ENCODE assay signal across 10 cellular contexts in the genomic region with DNA sequence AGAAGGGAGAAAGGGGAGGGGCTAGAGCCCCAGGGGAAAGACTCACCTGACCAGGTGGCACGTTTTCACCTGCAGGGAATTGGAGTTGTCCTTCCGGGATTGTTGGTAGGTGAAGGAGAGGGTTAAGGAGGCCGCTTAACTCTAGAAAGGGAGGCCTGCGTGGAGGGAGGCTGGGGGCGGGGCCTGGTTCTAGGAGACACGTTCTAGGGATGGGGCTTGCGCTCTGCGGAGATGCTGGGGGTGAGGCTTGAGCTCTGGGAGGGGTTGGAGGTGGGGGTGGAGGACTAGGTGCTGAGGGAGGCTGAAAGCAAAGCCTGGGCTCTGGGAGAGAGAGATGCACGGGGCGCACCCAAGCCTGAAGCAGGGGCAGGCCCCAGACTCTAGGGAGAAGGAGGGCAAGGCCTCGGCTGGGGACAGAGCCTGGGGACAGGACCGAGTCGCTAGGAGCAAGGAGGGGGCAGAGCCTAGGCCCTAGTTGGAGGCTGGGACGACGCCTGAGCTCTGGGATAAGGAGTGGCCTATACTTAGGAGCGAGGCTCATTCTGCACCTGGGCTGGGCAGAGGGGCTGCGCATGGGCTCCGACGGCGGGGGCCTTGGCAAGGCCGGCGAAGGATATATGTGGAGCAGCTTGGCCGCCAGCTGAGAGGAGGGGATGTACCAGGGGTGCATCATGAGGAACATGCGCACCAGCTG. TPM values are rescaled to one million over a fixed set of nuclear protein-coding genes. Genes with fewer than 3 reads are reported as not detected.
A peak's percentile ranks its signal among the peaks of the same experiment; 100 is the strongest.
DNase-seq lines count a peak whose midpoint lies in the region; ATAC-seq and TF ChIP-seq lines count a peak whose summit lies in the region.
"Had no signal": no experiment of that assay in that cellular context is flagged by ENCODE, and none has a peak within 500 bp of the region (broad histone marks: within the 10 kb centered on the region; RNA-seq: fewer than 3 reads in every experiment).

No MANE protein-coding gene starts in this region.

- CTCF ChIA-PET in Caco-2 (lab: Charles Lee): interaction anchor here (0.6 to 2.4 kb wide), 5 partner anchors 37 to 69 kb away, joined by 4 to 11 read pairs (median 5); partner anchors contain the start of genes MEN1 and SF1

- peaks cover 4% of the 10 kb centered on the region; the same call in 1 of the 2 replicates for H3F3A ChIP-seq in MM.1S (ENCODE audit: insufficient read depth, low read length)

- H3K79me2 ChIP-seq in MM.1S (ENCODE audit: low read length) (no peaks in the 10 kb centered on the region), Karpas-422 (ENCODE audit: low read length) (no peaks in the 10 kb centered on the region)

- H3K4me3 ChIP-seq in Caco-2 (ENCODE audit: low read depth, low read length) (peak overlapping the region; percentile 59), MM.1S (ENCODE audit: low read length) (no peak overlapping the region), endodermal cell (ENCODE audit: low read length) (no peak overlapping the region), neutrophil (ENCODE audit: low read depth in 1 of 2, low read length in 1 of 2) (peak overlapping the region; percentile 98), Karpas-422 (ENCODE audit: low read length) (no peak overlapping the region)

- H3K36me3 Mint-ChIP-seq in Caco-2 (ENCODE audit: insufficient read depth, unreplicated experiment) (peaks cover 12% of the 10 kb centered on the region), endodermal cell (ENCODE audit: low read depth) (no peaks in the 10 kb centered on the region)

- H3K27me3 ChIP-seq in Caco-2 (replicated peaks; ENCODE audit: control insufficient read depth, insufficient read depth, low read length): no peaks in the 10 kb centered on the region
- H3K27me3 ChIP-seq in MM.1S (replicated peaks; ENCODE audit: insufficient read depth, low read length): peaks cover 93% of the 10 kb centered on the region
- H3K27me3 ChIP-seq in endodermal cell (ENCODE audit: control insufficient read depth, insufficient read depth, low read length, poor library complexity, severe bottlenecking): peaks cover 69% of the 10 kb centered on the region
- no peaks in the 10 kb centered on the region for H3K27me3 ChIP-seq in neutrophil
- H3K27me3 ChIP-seq in Karpas-422 (ENCODE audit: low read length): no peaks in the 10 kb centered on the region; the same call in 1 of the 2 replicates

- H3K27me3 Mint-ChIP-seq in Caco-2 (ENCODE audit: insufficient read depth, unreplicated experiment) (peaks cover 6% of the 10 kb centered on the region), endodermal cell (ENCODE audit: insufficient read depth) (peaks cover 70% of the 10 kb centered on the region)

- H3K9me3 ChIP-seq in Caco-2 (no peaks in the 10 kb centered on the region), MM.1S (replicated peaks; ENCODE audit: insufficient read depth, low read length) (no peaks in the 10 kb centered on the region), endodermal cell (ENCODE audit: control insufficient read depth, low read length) (no peaks in the 10 kb centered on the region), neutrophil (no peaks in the 10 kb centered on the region), Karpas-422 (ENCODE audit: low read length) (no peaks in the 10 kb centered on the region)

- H3K9me2 ChIP-seq in MM.1S (replicated peaks; ENCODE audit: insufficient read depth, low read length) (no peaks in the 10 kb centered on the region), Karpas-422 (replicated peaks; ENCODE audit: insufficient read depth, low read length) (no peaks in the 10 kb centered on the region)

- TF ChIP-seq CTCF in Caco-2 (IDR thresholded peaks at IDR 0.05; ENCODE audit: insufficient read depth in 1 of 2, low read depth in 1 of 2, low read length in 1 of 2, severe bottlenecking in 1 of 2, unreplicated experiment in 1 of 2) (no peak), MM.1S (IDR thresholded peaks at IDR 0.05; ENCODE audit: low read length) (no peak), endodermal cell (conservative IDR thresholded peaks at IDR 0.05) (no peak), neutrophil (IDR thresholded peaks at IDR 0.05) (no peak)

- H3K9ac ChIP-seq in MM.1S (ENCODE audit: low read length) (no peak overlapping the region), endodermal cell (ENCODE audit: extremely low read depth, low read length, poor library complexity, severe bottlenecking) (no peak overlapping the region), Karpas-422 (ENCODE audit: low read length) (no peak overlapping the region)

- H3K27ac Mint-ChIP-seq in Caco-2 (ENCODE audit: unreplicated experiment) (peak overlapping the region; percentile 53), endodermal cell (no peak overlapping the region)

- H3K4me1 ChIP-seq in Caco-2 (peaks cover 38% of the 10 kb centered on the region), MM.1S (ENCODE audit: low read length) (peaks cover 16% of the 10 kb centered on the region), endodermal cell (ENCODE audit: control insufficient read depth, insufficient read depth, low read length) (peaks cover 4% of the 10 kb centered on the region), neutrophil (ENCODE audit: control insufficient read depth in 1 of 2, insufficient read depth in 1 of 2, low read depth in 1 of 2, low read length in 1 of 2) (peaks cover 35 to 40% of the 10 kb centered on the region in 2 experiments), Karpas-422 (ENCODE audit: low read length) (peaks cover 38% of the 10 kb centered on the region)

- H3K4me2 ChIP-seq in MM.1S (ENCODE audit: low read depth, low read length) (peak overlapping the region; percentile 91; the same call in 1 of the 2 replicates), Karpas-422 (ENCODE audit: low read depth, low read length, poor library complexity, severe bottlenecking) (no peak overlapping the region)

- H3K4me3 Mint-ChIP-seq in Caco-2 (ENCODE audit: unreplicated experiment): peak overlapping the region; percentile 69
- H3K4me3 Mint-ChIP-seq in endodermal cell: peak overlapping the region; percentile 29

- intact Hi-C loops in Caco-2 (cut with micrococcal nuclease; ENCODE audit: unreplicated experiment): no loop called here

- POLR2A ChIA-PET in Caco-2 (lab: Charles Lee): no interaction called here

- H2AFZ ChIP-seq in MM.1S (ENCODE audit: low read length) (no peak overlapping the region), Karpas-422 (ENCODE audit: low read length) (no peak overlapping the region)

- H3K36me3 ChIP-seq in Caco-2 (ENCODE audit: control insufficient read depth, insufficient read depth, low read length) (no peaks in the 10 kb centered on the region), MM.1S (replicated peaks; ENCODE audit: insufficient read depth, low read length) (no peaks in the 10 kb centered on the region), endodermal cell (ENCODE audit: control insufficient read depth, insufficient read depth, low read length) (no peaks in the 10 kb centered on the region), neutrophil (peaks cover 51% of the 10 kb centered on the region), Karpas-422 (ENCODE audit: insufficient read depth, low read length) (no peaks in the 10 kb centered on the region)

- no TSS peak for BruUV-seq in Caco-2 (replicated peaks; lab: Mats Ljungman, UMichigan)

- WGBS in endodermal cell (ENCODE audit: insufficient coverage in 1 of 2, insufficient read length in 1 of 2), 2 experiments: 47 to 56% methylated on average over 14 to 24 of the region's 24 CpGs

- H4K20me1 ChIP-seq in MM.1S (ENCODE audit: insufficient read depth, low read length): 0 out of 2 replicates have a peak, but pooled peaks cover 5% of the 10 kb centered on the region
- no peaks in the 10 kb centered on the region for H4K20me1 ChIP-seq in Karpas-422 (ENCODE audit: insufficient read depth, low read depth, low read length)

- H3K27ac ChIP-seq in MM.1S (ENCODE audit: low read length) (no peak overlapping the region), endodermal cell (ENCODE audit: low read depth, low read length) (no peak overlapping the region), neutrophil (peak overlapping the region; percentile 100), Karpas-422 (ENCODE audit: low read length) (no peak overlapping the region)

- DNase-seq in Caco-2: no peak
- DNase-seq in MM.1S: no peak
- DNase-seq in endodermal cell: peak; percentile 73
- DNase-seq in Karpas-422: no peak
- DNase-seq: amygdala; stimulated activated CD4-positive, alpha-beta T cell treated with anti-CD3 and anti-CD28 coated beads, Interleukin-4, amount 100 ng/mL, for 24 hours had no signal

- ATAC-seq in GM19324 (IDR thresholded peaks at IDR 0.05; ENCODE audit: low FRiP score, unreplicated experiment) (no peak), HG03095 (IDR thresholded peaks at IDR 0.05; ENCODE audit: unreplicated experiment) (no peak)

- H3K4me1 Mint-ChIP-seq in Caco-2 (ENCODE audit: low read depth, unreplicated experiment): peaks cover 9% of the 10 kb centered on the region
- peaks cover 15% of the 10 kb centered on the region for H3K4me1 Mint-ChIP-seq in endodermal cell

- no peaks in the 10 kb centered on the region for H3K9me3 Mint-ChIP-seq in Caco-2 (ENCODE audit: unreplicated experiment)
- no peaks in the 10 kb centered on the region for H3K9me3 Mint-ChIP-seq in endodermal cell

RNA-seq across cellular contexts. Expression of gene RASGRP2, which starts 2.4 kb away (rescaled TPM):
- total RNA-seq in Caco-2 (2022): 4.0 and 4.1 TPM in 2 replicates
- total RNA-seq in endodermal cell: 1 to 10 TPM in 1 of 2 donors, under 1 TPM in 1; 0.86 to 1.9 TPM
- 5.0 TPM for polyA plus RNA-seq in endodermal cell (2013, experiment 1 of 2)
- polyA plus RNA-seq in endodermal cell (2013, experiment 2 of 2): 3.8 TPM
- 4.0 and 5.3 TPM in 2 replicates for total RNA-seq in Karpas-422 (2014; rRNA removed; shearing (Covaris generic); ENCODE audit: low replicate concordance)
- total RNA-seq: HT1080 had no signal

RNA-seq across cellular contexts. Expression of gene PYGM, which starts 18.2 kb away (rescaled TPM):
- total RNA-seq in Caco-2 (2022) (0.51 and 1.4 TPM in 2 replicates), endodermal cell (1 to 10 TPM; 1.1 to 1.2 TPM)
- 2.0 TPM for polyA plus RNA-seq in endodermal cell (2013, experiment 1 of 2)
- 1.3 TPM for polyA plus RNA-seq in endodermal cell (2013, experiment 2 of 2)
- 1.3 TPM in 1 of 2 replicates, not detected in the other for total RNA-seq in Karpas-422 (2014; rRNA removed; shearing (Covaris generic); ENCODE audit: low replicate concordance)

RNA-seq across cellular contexts. Expression of gene NRXN2, which starts 18.5 kb away (rescaled TPM):
- total RNA-seq in Caco-2 (2022) (6.5 and 7.6 TPM in 2 replicates), endodermal cell (1 to 10 TPM in 1 of 2 donors, under 1 TPM in 1; 1.00 to 1.5 TPM)
- 26.7 TPM for polyA plus RNA-seq in endodermal cell (2013, experiment 1 of 2)
- polyA plus RNA-seq in endodermal cell (2013, experiment 2 of 2): 29.3 TPM
- total RNA-seq in Karpas-422 (2014; rRNA removed; shearing (Covaris generic); ENCODE audit: low replicate concordance): 0.83 TPM in 1 of 2 replicates, not detected in the other

RNA-seq across cellular contexts. Expression of gene SF1, which starts 36.8 kb away (rescaled TPM):
- 359 and 386 TPM in 2 replicates for total RNA-seq in Caco-2 (2022)
- 100 to 1,000 TPM; 331 to 399 TPM for total RNA-seq in endodermal cell
- 250 TPM for polyA plus RNA-seq in endodermal cell (2013, experiment 1 of 2)
- polyA plus RNA-seq in endodermal cell (2013, experiment 2 of 2): 216 TPM
- 156 and 329 TPM in 2 replicates for total RNA-seq in Karpas-422 (2014; rRNA removed; shearing (Covaris generic); ENCODE audit: low replicate concordance)

Comparison
In these comparisons a context has a peak if more than half of its experiments do, and no peak if none do; other contexts are left out.
1. H3K4me3 ChIP-seq: peak in Caco-2 (single experiment) and neutrophil (2 of 2); none in MM.1S (single experiment), endodermal cell (single experiment) and Karpas-422 (single experiment).